ENCODE assay signal across 8 cellular contexts in the genomic region with DNA sequence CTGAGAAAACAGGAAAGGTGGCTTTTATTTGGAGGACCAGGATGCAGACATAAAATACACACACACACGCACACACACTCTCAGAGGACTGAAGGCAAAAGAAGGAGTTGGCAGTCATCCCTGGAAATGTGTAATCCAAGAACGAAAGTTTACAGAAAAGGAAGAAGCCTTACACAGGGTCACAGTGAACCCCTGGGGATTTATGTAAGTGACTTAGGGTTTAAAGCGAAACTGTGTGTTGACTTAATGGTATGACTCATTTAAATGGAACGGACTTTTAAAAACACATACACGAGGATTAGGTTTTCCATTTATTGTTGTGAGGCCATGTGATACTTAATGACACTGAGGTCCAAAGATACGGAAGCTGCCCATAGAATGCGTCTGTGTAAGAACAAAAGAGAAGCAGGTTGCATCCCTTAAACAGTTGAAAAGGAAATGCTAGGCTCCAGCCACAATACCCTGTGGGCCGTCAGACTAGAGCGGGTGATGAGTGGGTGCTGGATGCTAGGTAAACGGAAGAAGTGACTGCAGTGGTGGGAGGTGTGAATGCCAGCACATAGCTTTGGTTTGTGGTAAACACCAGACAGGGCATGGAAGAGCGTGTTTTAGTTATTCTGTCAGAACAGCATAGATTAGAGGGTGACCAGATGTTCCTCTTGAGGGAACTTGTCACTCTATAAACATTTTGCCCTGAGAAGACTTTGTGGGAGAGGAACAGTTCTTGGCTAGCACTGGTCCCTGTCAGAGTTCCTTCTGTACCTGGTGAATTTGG. TPM values are rescaled to one million over a fixed set of nuclear protein-coding genes. Genes with fewer than 3 reads are reported as not detected.
DNase-seq lines count a peak whose midpoint lies in the region; ATAC-seq, FAIRE-seq and TF ChIP-seq lines count a peak whose summit lies in the region.

No MANE protein-coding gene starts in this region.

- BruUV-seq in HepG2 (replicated peaks; lab: Mats Ljungman, UMichigan) = no TSS peak

- no peaks in the 10 kb centered on the region for H3K9me3 ChIP-seq in BLaER1
- no peaks in the 10 kb centered on the region for H3K9me3 ChIP-seq in HepG2 (ENCODE audit: low read length)

- H3K4me1 ChIP-seq in BLaER1 = peaks cover 28% of the 10 kb centered on the region
- peaks cover 20% of the 10 kb centered on the region for H3K4me1 ChIP-seq in HepG2 (ENCODE audit: insufficient read depth, low read length)

- DNase-seq in T-cell = peak in 33 of 34 experiments; percentile 8 to 61 (median 42)
- peak; percentile 95 for DNase-seq in astrocyte of the hippocampus (ENCODE audit: low read depth, low spot score)
- peak; percentile 83 for DNase-seq in HepG2 (ENCODE audit: low spot score)
- peak; percentile 43 for DNase-seq in stimulated activated CD8-positive, alpha-beta memory T cell treated with anti-CD3 and anti-CD28 coated beads, Interleukin-12 subunit alpha, Interleukin-12 subunit beta, amount 100 ng/mL, for 1 hour (ENCODE audit: low read depth)
- no peak for DNase-seq in NCI-H524 treated with DMSO at 0.1 percent for 48 hours (lab: John Stamatoyannopoulos, UW)

- TF ChIP-seq EP300 in HepG2 (IDR thresholded peaks at IDR 0.05; ENCODE audit: low read depth in 2 of 2, low read length in 2 of 2) = 0 out of 4 replicates have a peak, but pooled peaks of 1 of the 2 experiments have one; percentile 17
- TF ChIP-seq EP300 in HepG2 (CRISPR knock-in tag; IDR thresholded peaks at IDR 0.05; ENCODE audit: borderline replicate concordance) = no peak

- CTCF ChIA-PET in T-cell (lab: Charles Lee) = interaction anchor here in 1 of 2 donors (0.5 to 1.5 kb wide), 4 partner anchors 11 to 864 kb away, joined by 3 to 6 read pairs (median 4); a partner anchor contains a TSS
- CTCF ChIA-PET in HepG2 (lab: Yijun Ruan, JAX; ENCODE audit: low intra/inter-chr PET ratio, low total read pairs) = no interaction called here

- TF ChIP-seq POLR2A in HepG2 (IDR thresholded peaks at IDR 0.05; ENCODE audit: insufficient read depth in 1 of 2, low read depth in 2 of 2, low read length in 2 of 2) = no peak

- no peaks in the 10 kb centered on the region for H4K20me1 ChIP-seq in BLaER1
- H4K20me1 ChIP-seq in HepG2 (ENCODE audit: insufficient read depth, low read length) = no peaks in the 10 kb centered on the region

- no peaks in the 10 kb centered on the region for H3K36me3 ChIP-seq in BLaER1
- no peaks in the 10 kb centered on the region for H3K36me3 ChIP-seq in HepG2 (replicated peaks in 1 of 2; ENCODE audit: control insufficient read depth in 1 of 2, insufficient read depth in 2 of 2, low read length in 2 of 2)

- H3K4me3 ChIP-seq in BLaER1 = peak overlapping the region; percentile 0; the same call in 1 of the 2 replicates
- peak overlapping the region; percentile 17 to 41 (median 38); a peak in 5 of 6 replicates for H3K4me3 ChIP-seq in HepG2 (replicated peaks in 1 of 3; ENCODE audit: insufficient read depth in 1 of 3, low read depth in 2 of 3, low read length in 3 of 3)

- in situ Hi-C loops in HepG2 (cut with HindIII; ENCODE audit: extremely low pct_ligation_motif_present, low pct_unique_long_range_greater_than_20kb) = no loop called here

- TF ChIP-seq RAD21 in HepG2 (CRISPR knock-in tag; IDR thresholded peaks at IDR 0.05) = no peak

- peak overlapping the region; percentile 11 to 71 for H3K27ac Mint-ChIP-seq in T-cell

- TF ChIP-seq CTCF in HepG2 (CRISPR knock-in tag; IDR thresholded peaks at IDR 0.05) = no peak

- H3K79me2 ChIP-seq in HepG2 (ENCODE audit: insufficient read depth, low read length) = no peaks in the 10 kb centered on the region

- peak overlapping the region; percentile 11 to 56 (median 25) for H3K4me3 Mint-ChIP-seq in T-cell

- WGBS in HepG2 (ENCODE audit: low lambda C conversion rate) = 1% methylated on average over 11 of the region's 11 CpGs

- no peaks in the 10 kb centered on the region for H3K36me3 Mint-ChIP-seq in T-cell

- peak; percentile 15 for FAIRE-seq in HepG2 (lab: Jason Lieb, UNC)

- peak overlapping the region; percentile 44 for H2AFZ ChIP-seq in HepG2 (ENCODE audit: low read length)

- intact Hi-C loops in HepG2 (cut with micrococcal nuclease; ENCODE audit: unreplicated experiment) = no loop called here

- H3K9ac ChIP-seq in BLaER1 = no peak overlapping the region
- H3K9ac ChIP-seq in HepG2 (ENCODE audit: insufficient read depth, low read depth, low read length) = no peak overlapping the region

- H3K27me3 ChIP-seq in BLaER1 = no peaks in the 10 kb centered on the region
- 0 out of 5 replicates have a peak, but pooled peaks cover 0 to 4% of the 10 kb centered on the region in 2 experiments for H3K27me3 ChIP-seq in HepG2 (ENCODE audit: control insufficient read depth in 1 of 2, insufficient read depth in 2 of 2, low read length in 2 of 2)

- peak overlapping the region; percentile 72 for H3K4me2 ChIP-seq in BLaER1
- peak overlapping the region; percentile 69 for H3K4me2 ChIP-seq in HepG2 (ENCODE audit: low read depth, low read length)

- no peaks in the 10 kb centered on the region for H3K9me3 Mint-ChIP-seq in T-cell

- H3K27ac ChIP-seq in BLaER1 (no peak overlapping the region), HepG2 (ENCODE audit: extremely low read length, insufficient read depth, low read length) (no peak overlapping the region)

- ATAC-seq in GM19463 (IDR thresholded peaks at IDR 0.05; ENCODE audit: unreplicated experiment) = peak; percentile 97
- peak; percentile 94 for ATAC-seq in HG03565 (IDR thresholded peaks at IDR 0.05; ENCODE audit: unreplicated experiment)
- ATAC-seq in T-cell (replicated peaks in 1 of 4) = peak; percentile 82 to 98 (median 93)
- ATAC-seq in HepG2 = peak; percentile 75

- no peaks in the 10 kb centered on the region for H3K27me3 Mint-ChIP-seq in T-cell

- POLR2A ChIA-PET in T-cell (lab: Charles Lee) = interaction anchor here in 1 of 2 donors (1.7 kb wide), 1 partner anchor 21 kb away, joined by 5 read pairs; a partner anchor contains a TSS
- POLR2A ChIA-PET in HepG2 (lab: Yijun Ruan, JAX) = interaction anchor here (2.1 kb wide), 1 partner anchor 22 kb away, joined by 8 read pairs; a partner anchor contains a TSS

- H3K4me1 Mint-ChIP-seq in T-cell = peaks cover 17 to 25% (median 19%) of the 10 kb centered on the region in 3 donors

RNA-seq across cellular contexts. Expression of a gene that starts 21.6 kb away (rescaled TPM):
- total RNA-seq in T-cell = 10 to 100 TPM; 25.8 to 40.0 (median 28.0) TPM
- total RNA-seq in HepG2 (2016; rRNA removed; fragmentation: Illumina TruSeq; extraction: Trizol) = 14.1 and 20.0 TPM in 2 replicates
- total RNA-seq in HepG2 (2016; cell fraction: cytosol; rRNA removed; fragmentation: Illumina TruSeq; extraction: Trizol; ENCODE audit: low read depth) = 4.5 and 4.9 TPM in 2 replicates
- 13.6 and 16.8 TPM in 2 replicates for total RNA-seq in HepG2 (2016; cell fraction: insoluble cytoplasmic fraction; rRNA removed; fragmentation: Illumina TruSeq; extraction: Trizol)
- 11.2 and 12.0 TPM in 2 replicates for total RNA-seq in HepG2 (2016; cell fraction: membrane; rRNA removed; fragmentation: Illumina TruSeq; extraction: Trizol)
- total RNA-seq in HepG2 (2016; cell fraction: nucleus; rRNA removed; fragmentation: Illumina TruSeq; extraction: Trizol) = 10.9 and 11.5 TPM in 2 replicates
- 3.7 and 3.8 TPM in 2 replicates for polyA plus RNA-seq in HepG2 (2011; rRNA removed)
- 2.7 TPM in 2 replicates for polyA plus RNA-seq in HepG2 (2011; cell fraction: cytosol; rRNA removed)
- 2.7 and 3.0 TPM in 2 replicates for polyA plus RNA-seq in HepG2 (2011; cell fraction: nucleus; rRNA removed)
- polyA plus RNA-seq in HepG2 (2012) = 5.5 and 6.6 TPM in 2 replicates
- polyA plus RNA-seq in HepG2 (2016; cell fraction: cytosol; fragmentation: Illumina TruSeq; extraction: Trizol; ENCODE audit: low read depth) = 0.95 and 1.2 TPM in 2 replicates
- 14.1 and 14.9 TPM in 2 replicates for polyA plus RNA-seq in HepG2 (2016; cell fraction: insoluble cytoplasmic fraction; fragmentation: Illumina TruSeq; extraction: Trizol; ENCODE audit: low read depth)
- polyA plus RNA-seq in HepG2 (2016; cell fraction: membrane; fragmentation: Illumina TruSeq; extraction: Trizol; ENCODE audit: low read depth) = 3.2 and 3.8 TPM in 2 replicates
- 9.1 and 9.7 TPM in 2 replicates for polyA plus RNA-seq in HepG2 (2016; cell fraction: nucleus; fragmentation: Illumina TruSeq; extraction: Trizol; ENCODE audit: insufficient read depth, low read depth)
- 6.7 and 7.6 TPM in 2 replicates for polyA minus RNA-seq in HepG2 (2011; rRNA and poly(A)+ RNA removed; ENCODE audit: low replicate concordance)
- polyA minus RNA-seq in HepG2 (2011; cell fraction: cytosol; rRNA and poly(A)+ RNA removed) = 6.9 and 7.7 TPM in 2 replicates
- 18.7 and 23.1 TPM in 2 replicates for polyA minus RNA-seq in HepG2 (2011; cell fraction: nucleus; rRNA and poly(A)+ RNA removed)

RNA-seq across cellular contexts. Expression of a gene that starts 38.6 kb away (rescaled TPM):
- total RNA-seq in T-cell (10 to 100 TPM; 29.8 to 48.6 (median 39.3) TPM), HepG2 (2016; rRNA removed; fragmentation: Illumina TruSeq; extraction: Trizol) (19.4 and 23.0 TPM in 2 replicates)
- 3.1 and 4.1 TPM in 2 replicates for total RNA-seq in HepG2 (2016; cell fraction: cytosol; rRNA removed; fragmentation: Illumina TruSeq; extraction: Trizol; ENCODE audit: low read depth)
- total RNA-seq in HepG2 (2016; cell fraction: insoluble cytoplasmic fraction; rRNA removed; fragmentation: Illumina TruSeq; extraction: Trizol) = 17.6 and 28.5 TPM in 2 replicates
- 12.6 and 13.8 TPM in 2 replicates for total RNA-seq in HepG2 (2016; cell fraction: membrane; rRNA removed; fragmentation: Illumina TruSeq; extraction: Trizol)
- total RNA-seq in HepG2 (2016; cell fraction: nucleus; rRNA removed; fragmentation: Illumina TruSeq; extraction: Trizol) = 11.1 and 11.5 TPM in 2 replicates
- polyA plus RNA-seq in HepG2 (2011; rRNA removed) = 25.8 and 27.4 TPM in 2 replicates
- 13.2 and 20.6 TPM in 2 replicates for polyA plus RNA-seq in HepG2 (2011; cell fraction: cytosol; rRNA removed)
- polyA plus RNA-seq in HepG2 (2011; cell fraction: nucleus; rRNA removed) = 27.9 and 30.9 TPM in 2 replicates
- polyA plus RNA-seq in HepG2 (2012) = 19.6 and 23.2 TPM in 2 replicates
- 5.2 and 6.2 TPM in 2 replicates for polyA plus RNA-seq in HepG2 (2016; cell fraction: cytosol; fragmentation: Illumina TruSeq; extraction: Trizol; ENCODE audit: low read depth)
- polyA plus RNA-seq in HepG2 (2016; cell fraction: insoluble cytoplasmic fraction; fragmentation: Illumina TruSeq; extraction: Trizol; ENCODE audit: low read depth) = 34.5 and 38.9 TPM in 2 replicates
- polyA plus RNA-seq in HepG2 (2016; cell fraction: membrane; fragmentation: Illumina TruSeq; extraction: Trizol; ENCODE audit: low read depth) = 11.3 and 11.5 TPM in 2 replicates
- polyA plus RNA-seq in HepG2 (2016; cell fraction: nucleus; fragmentation: Illumina TruSeq; extraction: Trizol; ENCODE audit: insufficient read depth, low read depth) = 23.9 and 25.0 TPM in 2 replicates
- 8.4 and 10.7 TPM in 2 replicates for polyA minus RNA-seq in HepG2 (2011; rRNA and poly(A)+ RNA removed; ENCODE audit: low replicate concordance)
- 8.9 and 9.1 TPM in 2 replicates for polyA minus RNA-seq in HepG2 (2011; cell fraction: cytosol; rRNA and poly(A)+ RNA removed)
- polyA minus RNA-seq in HepG2 (2011; cell fraction: nucleus; rRNA and poly(A)+ RNA removed) = 16.0 and 16.9 TPM in 2 replicates
